10 cellular contexts compared by ENCODE assay signal in the genomic region with DNA sequence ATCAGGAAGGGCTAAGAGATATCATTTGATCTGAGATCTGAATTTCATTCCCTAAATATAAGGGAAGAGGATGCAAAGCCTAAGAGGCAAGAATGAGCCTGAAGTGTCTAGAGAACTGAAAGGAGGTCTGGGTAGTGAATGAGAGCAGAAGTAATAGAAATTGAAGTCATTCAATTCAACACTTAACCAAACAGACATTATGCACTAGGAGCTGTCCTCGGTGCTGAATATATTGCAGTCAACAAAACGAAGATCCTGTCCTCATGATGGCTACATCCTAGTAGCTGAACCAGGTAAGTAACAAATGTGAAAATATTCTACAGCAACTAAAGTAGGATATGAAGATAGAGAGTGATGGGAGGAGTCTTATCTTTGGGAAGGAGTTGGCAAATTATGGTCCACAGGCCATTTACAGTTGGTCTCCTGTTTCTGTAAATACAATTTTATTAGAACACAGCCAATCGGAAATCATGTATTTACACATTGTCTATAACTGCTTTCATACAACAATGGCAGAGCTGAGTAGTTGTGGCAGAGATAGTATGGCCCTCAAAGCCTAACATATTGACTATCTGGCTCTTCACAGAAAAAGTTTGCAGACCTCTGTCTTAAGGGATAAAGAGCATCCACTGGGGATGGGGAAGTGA.
DNase-seq lines count a peak whose midpoint lies in the region; ATAC-seq and TF ChIP-seq lines count a peak whose summit lies in the region.
"Had no signal": no experiment of that assay in that cellular context is flagged by ENCODE, and none has a peak within 500 bp of the region (broad histone marks: within the 10 kb centered on the region; RNA-seq: fewer than 3 reads in every experiment).

No MANE protein-coding gene starts in this region.

- no peaks in the 10 kb centered on the region for H3K4me1 Mint-ChIP-seq in activated T-helper 17 cell treated with anti-CD3 and anti-CD28 coated beads, Interleukin-2, amount 50 U/mL, for 72 hours
- H3K4me1 Mint-ChIP-seq in HFFc6 (ENCODE audit: low read depth): no peaks in the 10 kb centered on the region
- H3K4me1 Mint-ChIP-seq: naive B cell had no signal

- no peaks in the 10 kb centered on the region for H3K27me3 Mint-ChIP-seq in activated T-helper 17 cell treated with anti-CD3 and anti-CD28 coated beads, Interleukin-2, amount 50 U/mL, for 72 hours
- H3K27me3 Mint-ChIP-seq in HFFc6 (ENCODE audit: insufficient read depth): no peaks in the 10 kb centered on the region
- H3K27me3 Mint-ChIP-seq: naive B cell had no signal

- ATAC-seq in DND-41 (ENCODE audit: insufficient read depth, low read depth) (peak; percentile 57; the same call in 2 of the 3 replicates), IMR-90 (ENCODE audit: low read depth) (no peak), GM18517 (IDR thresholded peaks at IDR 0.05; ENCODE audit: unreplicated experiment) (no peak), GM18520 (IDR thresholded peaks at IDR 0.05; ENCODE audit: unreplicated experiment) (no peak)
- ATAC-seq in activated T-helper 17 cell treated with anti-CD3 and anti-CD28 coated beads, Interleukin-2, amount 50 U/mL, for 72 hours (replicated peaks): no peak

- H3K4me1 ChIP-seq in DND-41 (ENCODE audit: insufficient read depth, low read length) (no peaks in the 10 kb centered on the region), IMR-90 (ENCODE audit: control insufficient read depth, insufficient read depth, low read length) (no peaks in the 10 kb centered on the region), adipocyte (ENCODE audit: control insufficient read depth, insufficient read depth, low read length) (no peaks in the 10 kb centered on the region)

- no peak overlapping the region for H4K5ac ChIP-seq in IMR-90 (ENCODE audit: low read depth, low read length)

- no peak for TF ChIP-seq POLR2A in IMR-90 (IDR thresholded peaks at IDR 0.05; ENCODE audit: low read depth, low read length)

- H3K79me2 ChIP-seq in DND-41 (ENCODE audit: insufficient read depth, low read length): no peaks in the 10 kb centered on the region

- H3K4me3 ChIP-seq in DND-41 (ENCODE audit: low read depth in 1 of 2, low read length in 2 of 2) (no peak overlapping the region), IMR-90 (ENCODE audit: insufficient read depth, low read depth, low read length) (no peak overlapping the region), adipocyte (ENCODE audit: low read length) (no peak overlapping the region)
- H3K4me3 ChIP-seq: PC-9 had no signal

- no peaks in the 10 kb centered on the region for H4K20me1 ChIP-seq in DND-41 (ENCODE audit: insufficient read depth, low read length)
- no peaks in the 10 kb centered on the region for H4K20me1 ChIP-seq in IMR-90 (ENCODE audit: insufficient read depth, low read length)

- H3K4me3 Mint-ChIP-seq in activated T-helper 17 cell treated with anti-CD3 and anti-CD28 coated beads, Interleukin-2, amount 50 U/mL, for 72 hours: no peak overlapping the region
- H3K4me3 Mint-ChIP-seq in HFFc6: no peak overlapping the region
- H3K4me3 Mint-ChIP-seq: naive B cell had no signal

- no TSS peak for BruUV-seq in IMR-90 (replicated peaks; lab: Mats Ljungman, UMichigan)

- no peaks in the 10 kb centered on the region for H3K79me1 ChIP-seq in IMR-90 (ENCODE audit: low read depth in 1 of 2, low read length in 2 of 2)

- WGBS in IMR-90 (ENCODE audit: extremely low coverage in 2 of 2, insufficient read length in 1 of 2), 2 experiments: no CpG with 5 or more reads among the region's 3 CpGs

- no peak overlapping the region for H2BK20ac ChIP-seq in IMR-90 (ENCODE audit: low read depth, low read length)

- no peaks in the 10 kb centered on the region for H3K9me1 ChIP-seq in IMR-90 (ENCODE audit: insufficient read depth, low read length)

- dilution Hi-C loops in IMR-90 (cut with HindIII; ENCODE audit: low sequenced_read_pairs, unreplicated experiment): no loop called here

- no peak overlapping the region for H2BK15ac ChIP-seq in IMR-90 (ENCODE audit: low read depth, low read length)

- no peak overlapping the region for H3K23ac ChIP-seq in IMR-90 (ENCODE audit: low read depth, low read length)

- no peak for TF ChIP-seq RAD21 in IMR-90 (IDR thresholded peaks at IDR 0.05; ENCODE audit: low read length)

- H3K36me3 ChIP-seq in DND-41 (ENCODE audit: insufficient read depth, low read length) (no peaks in the 10 kb centered on the region), IMR-90 (ENCODE audit: control insufficient read depth, insufficient read depth, low read length) (no peaks in the 10 kb centered on the region), adipocyte (ENCODE audit: control insufficient read depth, insufficient read depth, low read length, severe bottlenecking) (no peaks in the 10 kb centered on the region)

- H3K18ac ChIP-seq in IMR-90 (ENCODE audit: low read depth, low read length): no peak overlapping the region

- no peak overlapping the region for H2AK9ac ChIP-seq in IMR-90 (replicated peaks; ENCODE audit: low read depth, low read length, poor library complexity)

- no peak overlapping the region for H3K27ac Mint-ChIP-seq in activated T-helper 17 cell treated with anti-CD3 and anti-CD28 coated beads, Interleukin-2, amount 50 U/mL, for 72 hours
- H3K27ac Mint-ChIP-seq in HFFc6: no peak overlapping the region
- H3K27ac Mint-ChIP-seq: naive B cell had no signal

- in situ Hi-C loops in IMR-90 (cut with MboI; ENCODE audit: low sequenced_read_pairs): no loop called here

- H3K4me2 ChIP-seq in DND-41 (ENCODE audit: insufficient read depth, low read length) (no peak overlapping the region), IMR-90 (ENCODE audit: low read depth, low read length) (no peak overlapping the region)
- H3K4me2 ChIP-seq: PC-9 had no signal

- H3K9me3 ChIP-seq in DND-41 (ENCODE audit: insufficient read depth, low read length, severe bottlenecking) (no peaks in the 10 kb centered on the region), IMR-90 (ENCODE audit: control insufficient read depth, insufficient read depth, low read length) (no peaks in the 10 kb centered on the region), adipocyte (ENCODE audit: control insufficient read depth, low read length) (no peaks in the 10 kb centered on the region)

- H3K27me3 ChIP-seq in DND-41 (ENCODE audit: insufficient read depth, low read length, poor library complexity): no peaks in the 10 kb centered on the region
- no peaks in the 10 kb centered on the region for H3K27me3 ChIP-seq in IMR-90 (ENCODE audit: control insufficient read depth, insufficient read depth, low read length)
- no peaks in the 10 kb centered on the region for H3K27me3 ChIP-seq in adipocyte (replicated peaks; ENCODE audit: control insufficient read depth, insufficient read depth, low read length)

- H2AFZ ChIP-seq in DND-41 (ENCODE audit: low read depth, low read length) (no peak overlapping the region), IMR-90 (replicated peaks; ENCODE audit: low read length, poor library complexity) (no peak overlapping the region)
- H2AFZ ChIP-seq: PC-9 had no signal

- no peak overlapping the region for H3K4ac ChIP-seq in IMR-90 (ENCODE audit: low read depth, low read length)

- H3K9me3 Mint-ChIP-seq in activated T-helper 17 cell treated with anti-CD3 and anti-CD28 coated beads, Interleukin-2, amount 50 U/mL, for 72 hours: peaks cover 15% of the 10 kb centered on the region
- peaks cover 21% of the 10 kb centered on the region for H3K9me3 Mint-ChIP-seq in HFFc6

- no peak overlapping the region for H2BK5ac ChIP-seq in IMR-90 (ENCODE audit: low read depth, low read length, poor library complexity, severe bottlenecking)

- H3K9ac ChIP-seq in DND-41 (ENCODE audit: low read depth, low read length) (no peak overlapping the region), IMR-90 (ENCODE audit: low read depth, low read length) (no peak overlapping the region), adipocyte (ENCODE audit: low read length) (no peak overlapping the region)

- H3K27ac ChIP-seq in DND-41 (ENCODE audit: low read length) (no peak overlapping the region), IMR-90 (ENCODE audit: insufficient read depth, low read length) (no peak overlapping the region)
- H3K27ac ChIP-seq: PC-9 had no signal

- intact Hi-C loops in IMR-90 (cut with micrococcal nuclease): no loop called here

- TF ChIP-seq CTCF in DND-41 (IDR thresholded peaks at IDR 0.05; ENCODE audit: borderline replicate concordance, extremely low read depth, low read length, poor library complexity, severe bottlenecking): no peak
- no peak for TF ChIP-seq CTCF in IMR-90 (conservative IDR thresholded peaks at IDR 0.05; ENCODE audit: low read depth, low read length)
- no peak for TF ChIP-seq CTCF in HFFc6 (IDR thresholded peaks at IDR 0.05)

- DNase-seq in DND-41 (peak; percentile 55), IMR-90 (peak; percentile 24), adipocyte (ENCODE audit: low read depth) (peak; percentile 65), islet precursor cell (peak; percentile 61), HFFc6 (no peak)
- DNase-seq: naive B cell had no signal

- H2AK5ac ChIP-seq in IMR-90 (ENCODE audit: low read depth, low read length): no peak overlapping the region

- CTCF ChIA-PET in IMR-90 (lab: Yijun Ruan, JAX): no interaction called here

- H3K14ac ChIP-seq in IMR-90 (replicated peaks; ENCODE audit: low read depth, low read length): no peak overlapping the region

- no peak overlapping the region for H4K8ac ChIP-seq in IMR-90 (ENCODE audit: low read depth in 2 of 2, low read length in 2 of 2)

- POLR2A ChIA-PET in IMR-90 (lab: Charles Lee; ENCODE audit: unreplicated experiment): no interaction called here

- H4K91ac ChIP-seq in IMR-90 (ENCODE audit: insufficient read depth, low read depth, low read length): no peak overlapping the region

- H3K56ac ChIP-seq in IMR-90 (ENCODE audit: extremely low read depth, insufficient read depth, low read length): no peak overlapping the region

- no peaks in the 10 kb centered on the region for H3K36me3 Mint-ChIP-seq in activated T-helper 17 cell treated with anti-CD3 and anti-CD28 coated beads, Interleukin-2, amount 50 U/mL, for 72 hours (ENCODE audit: low read depth)
- H3K36me3 Mint-ChIP-seq in HFFc6 (ENCODE audit: low read depth): no peaks in the 10 kb centered on the region
- H3K36me3 Mint-ChIP-seq: naive B cell had no signal

- no peak overlapping the region for H2BK120ac ChIP-seq in IMR-90 (ENCODE audit: low read depth, low read length)

TF ChIP-seq in IMR-90, 13 proteins besides CTCF, POLR2A, EP300 and RAD21 (continues in another document):
- TF ChIP-seq, protein P1, sequence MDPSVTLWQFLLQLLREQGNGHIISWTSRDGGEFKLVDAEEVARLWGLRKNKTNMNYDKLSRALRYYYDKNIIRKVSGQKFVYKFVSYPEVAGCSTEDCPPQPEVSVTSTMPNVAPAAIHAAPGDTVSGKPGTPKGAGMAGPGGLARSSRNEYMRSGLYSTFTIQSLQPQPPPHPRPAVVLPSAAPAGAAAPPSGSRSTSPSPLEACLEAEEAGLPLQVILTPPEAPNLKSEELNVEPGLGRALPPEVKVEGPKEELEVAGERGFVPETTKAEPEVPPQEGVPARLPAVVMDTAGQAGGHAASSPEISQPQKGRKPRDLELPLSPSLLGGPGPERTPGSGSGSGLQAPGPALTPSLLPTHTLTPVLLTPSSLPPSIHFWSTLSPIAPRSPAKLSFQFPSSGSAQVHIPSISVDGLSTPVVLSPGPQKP (IDR thresholded peaks at IDR 0.05; ENCODE audit: borderline replicate concordance, low read depth, low read length): no peak
- TF ChIP-seq MAZ (IDR thresholded peaks at IDR 0.05; ENCODE audit: borderline replicate concordance, low read depth, low read length) (no peak), CEBPB (IDR thresholded peaks at IDR 0.05; ENCODE audit: low read depth, low read length) (no peak), FOS (IDR thresholded peaks at IDR 0.05; ENCODE audit: low read depth, low read length) (no peak)
